ENCODE assay signal across 22 cellular contexts in the genomic region with DNA sequence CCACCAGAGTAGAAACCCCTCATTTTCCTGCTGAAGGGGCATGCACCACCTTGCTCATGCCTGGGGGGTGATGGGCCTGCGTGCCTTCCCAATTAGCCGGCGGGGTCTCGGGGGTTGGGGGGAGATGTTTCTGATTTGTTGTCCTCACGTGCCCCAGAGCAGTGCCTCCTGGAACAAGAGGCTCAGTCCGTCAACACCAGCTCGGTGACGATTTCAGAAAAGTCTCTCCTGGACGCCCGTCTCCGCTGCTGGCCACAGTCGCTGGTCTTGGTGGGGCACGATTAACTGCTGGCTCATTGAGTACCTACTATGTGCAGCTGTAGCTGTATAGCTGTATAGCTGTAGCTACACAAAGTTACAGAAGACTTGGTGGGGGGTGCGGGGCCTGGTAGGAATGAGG. TPM values are rescaled to one million over a fixed set of nuclear protein-coding genes. Genes with fewer than 3 reads are reported as not detected.
DNase-seq lines count a peak whose midpoint lies in the region; ATAC-seq and TF ChIP-seq lines count a peak whose summit lies in the region.
"Had no signal": no experiment of that assay in that cellular context is flagged by ENCODE, and none has a peak within 500 bp of the region (broad histone marks: within the 10 kb centered on the region; RNA-seq: fewer than 3 reads in every experiment).

No MANE protein-coding gene starts in this region.

- peaks cover 1% of the 10 kb centered on the region for H3K27me3 Mint-ChIP-seq in endothelial cell (ENCODE audit: unreplicated experiment)

- H3K36me3 ChIP-seq in ascending aorta (no peaks in the 10 kb centered on the region), neuronal stem cell (replicated peaks in 1 of 2; ENCODE audit: control insufficient read depth in 2 of 2, insufficient read depth in 2 of 2, low read length in 2 of 2) (peaks cover 0 to 71% of the 10 kb centered on the region in 2 donors), subcutaneous abdominal adipose tissue (ENCODE audit: control insufficient read depth in 5 of 5, insufficient read depth in 5 of 5, low read length in 5 of 5) (peaks cover 0 to 17% (median 2%) of the 10 kb centered on the region in 5 donors), A673 (ENCODE audit: insufficient read depth, low read length, poor library complexity, severe bottlenecking) (no peaks in the 10 kb centered on the region)
- H3K36me3 ChIP-seq: WERI-Rb-1 had no signal

- H2BK5ac ChIP-seq in neuronal stem cell (ENCODE audit: low read length): peak overlapping the region; percentile 4

- H2BK12ac ChIP-seq in neuronal stem cell (ENCODE audit: low read length): peak overlapping the region; percentile 8

- H2AK5ac ChIP-seq in neuronal stem cell (ENCODE audit: low read depth, low read length): peak overlapping the region; percentile 0

- H3K14ac ChIP-seq in neuronal stem cell (ENCODE audit: low read length): no peak overlapping the region

- peak overlapping the region; percentile 7 for H3K27ac Mint-ChIP-seq in endothelial cell (ENCODE audit: unreplicated experiment)

- no peaks in the 10 kb centered on the region for H3K9me3 Mint-ChIP-seq in endothelial cell (ENCODE audit: unreplicated experiment)

- H3K27me3 ChIP-seq in ascending aorta (no peaks in the 10 kb centered on the region), neuronal stem cell (ENCODE audit: control insufficient read depth in 3 of 3, insufficient read depth in 3 of 3, low read depth in 1 of 3, low read length in 3 of 3) (no peaks in the 10 kb centered on the region), subcutaneous abdominal adipose tissue (ENCODE audit: control insufficient read depth in 5 of 5, insufficient read depth in 4 of 5, low read length in 5 of 5) (no peaks in the 10 kb centered on the region), A673 (replicated peaks; ENCODE audit: insufficient read depth, low read depth, low read length, poor library complexity) (peaks cover 21% of the 10 kb centered on the region)

- H3K9ac ChIP-seq in neuronal stem cell (ENCODE audit: low read depth, low read length, poor library complexity) (no peak overlapping the region), subcutaneous abdominal adipose tissue (ENCODE audit: low read length in 5 of 5) (peak overlapping the region in 1 of 5 donors; percentile 79)
- H3K9ac ChIP-seq: parathyroid adenoma had no signal

- no peak overlapping the region for H3K4me2 ChIP-seq in neuronal stem cell (ENCODE audit: insufficient read depth, low read length, poor library complexity, severe bottlenecking)

- H2AFZ ChIP-seq in neuronal stem cell (ENCODE audit: low read length): no peak overlapping the region
- H2AFZ ChIP-seq: parathyroid adenoma had no signal

- no peak overlapping the region for H3K4me3 Mint-ChIP-seq in endothelial cell (ENCODE audit: unreplicated experiment)

- TF ChIP-seq CTCF in ascending aorta (IDR thresholded peaks at IDR 0.05) (no peak), endothelial cell (IDR thresholded peaks at IDR 0.05; ENCODE audit: unreplicated experiment) (no peak), A673 (conservative IDR thresholded peaks at IDR 0.05; ENCODE audit: low read depth, low read length) (no peak)

- POLR2A ChIA-PET in A673 (lab: Charles Lee; ENCODE audit: low non-redundant PET): no interaction called here

- no peak overlapping the region for H2BK120ac ChIP-seq in neuronal stem cell (ENCODE audit: low read depth, low read length)

- H3K79me1 ChIP-seq in neuronal stem cell (ENCODE audit: low read depth, low read length): no peaks in the 10 kb centered on the region

- H3K27ac ChIP-seq in ascending aorta (peak overlapping the region; percentile 0 to 97), neuronal stem cell (replicated peaks; ENCODE audit: low read length) (no peak overlapping the region), subcutaneous abdominal adipose tissue (ENCODE audit: low read depth, low read length) (peak overlapping the region; percentile 96), A673 (ENCODE audit: low read depth, low read length, poor library complexity, severe bottlenecking) (no peak overlapping the region)
- H3K27ac ChIP-seq: C4-2B, parathyroid adenoma, WERI-Rb-1 had no signal

- WGBS in neuronal stem cell (ENCODE audit: extremely low coverage in 2 of 2, insufficient read length in 2 of 2, insufficient replicate concordance in 1 of 2), 2 donors: no CpG with 5 or more reads among the region's 14 CpGs

- H3K4me3 ChIP-seq in ascending aorta: peak overlapping the region; percentile 14 to 74
- no peak overlapping the region for H3K4me3 ChIP-seq in neuronal stem cell (ENCODE audit: low read length in 2 of 2)
- peak overlapping the region; percentile 47 to 94 (median 76) for H3K4me3 ChIP-seq in subcutaneous abdominal adipose tissue (ENCODE audit: low read depth in 1 of 5, low read length in 5 of 5)
- no peak overlapping the region for H3K4me3 ChIP-seq in A673 (ENCODE audit: low read depth, low read length, poor library complexity, severe bottlenecking)
- H3K4me3 ChIP-seq: lung had no signal

- CTCF ChIA-PET in A673 (lab: Charles Lee): no interaction called here

- H2BK15ac ChIP-seq in neuronal stem cell (ENCODE audit: low read length): peak overlapping the region; percentile 54

- BruUV-seq in A673 (replicated peaks; lab: Mats Ljungman, UMichigan): no TSS peak

- H3K36me3 Mint-ChIP-seq in endothelial cell (ENCODE audit: low read depth, unreplicated experiment): peaks cover 8% of the 10 kb centered on the region

- H4K8ac ChIP-seq in neuronal stem cell (ENCODE audit: low read depth, low read length): no peak overlapping the region

- H3K4ac ChIP-seq in neuronal stem cell (ENCODE audit: low read length): no peak overlapping the region

- no peak overlapping the region for H4K91ac ChIP-seq in neuronal stem cell (ENCODE audit: low read depth, low read length, poor library complexity)

- no peak overlapping the region for H3K18ac ChIP-seq in neuronal stem cell (ENCODE audit: low read length)

- ATAC-seq in GM19397 (IDR thresholded peaks at IDR 0.05; ENCODE audit: unreplicated experiment): no peak
- ATAC-seq: stimulated activated naive CD8-positive, alpha-beta T cell treated with anti-CD3 and anti-CD28 coated beads, Interleukin-15, Interleukin-2, amounts not matched to agents 100 U/mL and 50 U/mL, for 24 hours had no signal

- no peak overlapping the region for H3K23ac ChIP-seq in neuronal stem cell (ENCODE audit: low read depth, low read length, poor library complexity)

- peaks cover 30% of the 10 kb centered on the region for H3K4me1 Mint-ChIP-seq in endothelial cell (ENCODE audit: unreplicated experiment)

- H3K9me3 ChIP-seq in ascending aorta (no peaks in the 10 kb centered on the region), neuronal stem cell (replicated peaks in 1 of 2; ENCODE audit: control insufficient read depth in 2 of 2, insufficient read depth in 1 of 2, low read depth in 1 of 2, low read length in 2 of 2) (peaks cover 0 to 26% of the 10 kb centered on the region in 2 donors), subcutaneous abdominal adipose tissue (ENCODE audit: control insufficient read depth in 5 of 5, low read length in 5 of 5) (no peaks in the 10 kb centered on the region), A673 (ENCODE audit: low read depth, low read length, poor library complexity, severe bottlenecking) (no peaks in the 10 kb centered on the region)

- intact Hi-C loops in ascending aorta (cut with DNase I) (loop anchor here (5.0 kb wide), 2 partner anchors 222 to 488 kb away; no protein-coding TSS in a partner anchor), A673 (cut with micrococcal nuclease; ENCODE audit: unreplicated experiment) (no loop called here)

- no peak for DNase-seq in ascending aorta (ENCODE audit: low spot score in 2 of 2)
- DNase-seq in endothelial cell (ENCODE audit: low spot score): no peak
- DNase-seq in neuronal stem cell (ENCODE audit: low spot score): no peak
- DNase-seq in A673 (ENCODE audit: low spot score): no peak
- no peak for DNase-seq in putamen (ENCODE audit: low spot score)
- DNase-seq: activated CD4-positive, alpha-beta T cell treated with anti-CD3 and anti-CD28 coated beads, Interleukin-2, amount 50 U/mL, for 1 hour; EL; H7; NCI-H1048; NCI-H187; NCI-H2227 treated with DMSO at 0.1 percent for 48 hours; NCI-H774; stimulated activated CD4-positive, alpha-beta T cell treated with anti-CD3 and anti-CD28 coated beads, Interleukin-2, amount 100 ng/mL, for 48 hours; stimulated activated naive CD8-positive, alpha-beta T cell treated with anti-CD3 and anti-CD28 coated beads, Interleukin-15, Interleukin-2, amounts not matched to agents 100 U/mL and 50 U/mL, for 24 hours; WERI-Rb-1 had no signal

- H3K4me1 ChIP-seq in ascending aorta: peaks cover 6 to 58% of the 10 kb centered on the region in 2 donors
- H3K4me1 ChIP-seq in neuronal stem cell (ENCODE audit: control insufficient read depth in 2 of 2, insufficient read depth in 1 of 2, low read depth in 1 of 2, low read length in 2 of 2): peaks cover 35 to 41% of the 10 kb centered on the region in 2 donors
- H3K4me1 ChIP-seq in subcutaneous abdominal adipose tissue (ENCODE audit: control insufficient read depth in 5 of 5, insufficient read depth in 5 of 5, low read length in 5 of 5): peaks cover 7 to 95% (median 79%) of the 10 kb centered on the region in 5 donors
- H3K4me1 ChIP-seq in A673 (ENCODE audit: insufficient read depth, low read length, poor library complexity, severe bottlenecking): peaks cover 23% of the 10 kb centered on the region
- H3K4me1 ChIP-seq: parathyroid adenoma had no signal

RNA-seq across cellular contexts. Expression of a gene that starts 4.4 kb away (rescaled TPM):
- total RNA-seq in ascending aorta (75.6 TPM), endothelial cell (ENCODE audit: unreplicated experiment) (24.8 TPM), A673 (2021) (0.31 and 0.52 TPM in 2 replicates)
- polyA plus RNA-seq in neuronal stem cell (2013, experiment 1 of 2): 4.4 TPM
- 4.3 TPM for polyA plus RNA-seq in neuronal stem cell (2013, experiment 2 of 2)
- total RNA-seq: fibroblast of villous mesenchyme, LHCN-M2 had no signal

Comparison
In these comparisons a context has a peak if more than half of its experiments do, and no peak if none do; other contexts are left out.
1. H3K27ac ChIP-seq: peak in ascending aorta (2 of 2) and subcutaneous abdominal adipose tissue (single experiment); none in neuronal stem cell (single experiment) and A673 (single experiment).
2. H3K4me3 ChIP-seq: peak in ascending aorta (2 of 2) and subcutaneous abdominal adipose tissue (5 of 5); none in neuronal stem cell (0 of 2) and A673 (single experiment).
3. RNA of a gene that starts 4.4 kb away (total RNA-seq): 75.6 TPM in ascending aorta (single experiment) and 24.8 TPM in endothelial cell (single experiment); 0.31 to 0.52 TPM in A673; every median in the first group is over 10 times any median in the second.